Comparison of ENCODE assay signal across 9 cellular contexts in the genomic region with DNA sequence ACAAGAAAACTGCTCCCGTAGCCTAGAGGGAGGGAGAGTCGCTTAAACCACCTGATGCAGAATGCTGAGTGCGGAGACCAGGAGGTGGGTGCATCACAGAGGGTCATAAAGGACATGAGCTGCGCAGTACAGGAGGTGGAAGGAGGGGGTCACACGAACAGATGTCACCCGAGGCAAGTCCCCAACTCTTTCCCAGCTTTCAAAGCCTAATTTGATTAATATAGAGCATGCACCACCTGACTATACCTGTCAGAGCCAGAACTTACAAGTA. TPM values are rescaled to one million over a fixed set of nuclear protein-coding genes. Genes with fewer than 3 reads are reported as not detected.
DNase-seq lines count a peak whose midpoint lies in the region; ATAC-seq and TF ChIP-seq lines count a peak whose summit lies in the region.
"Had no signal": no experiment of that assay in that cellular context is flagged by ENCODE, and none has a peak within 500 bp of the region (broad histone marks: within the 10 kb centered on the region; RNA-seq: fewer than 3 reads in every experiment).

No MANE protein-coding gene starts in this region.

- no peak for TF ChIP-seq CTCF in neural crest cell (conservative IDR thresholded peaks at IDR 0.05)

- H3K9me3 Mint-ChIP-seq in central memory CD8-positive, alpha-beta T cell: no peaks in the 10 kb centered on the region
- no peaks in the 10 kb centered on the region for H3K9me3 Mint-ChIP-seq in neural crest cell

- peak overlapping the region; percentile 91 to 96 (median 93); a peak in 19 of 22 replicates for H3K9ac ChIP-seq in BLaER1 treated with 17β-estradiol and CSF1 and Interleukin-3, amounts not matched to agents 10 nM and 100 nM
- peak overlapping the region; percentile 84 for H3K9ac ChIP-seq in Karpas-422 (ENCODE audit: low read length)

- peak overlapping the region; percentile 80 to 94 (median 93); a peak in 19 of 22 replicates for H3K27ac ChIP-seq in BLaER1 treated with 17β-estradiol and CSF1 and Interleukin-3, amounts not matched to agents 10 nM and 100 nM
- no peak overlapping the region for H3K27ac ChIP-seq in Karpas-422 (ENCODE audit: low read length)
- H3K27ac ChIP-seq: SK-N-MC had no signal

- peaks cover 49% of the 10 kb centered on the region for H3K4me1 Mint-ChIP-seq in central memory CD8-positive, alpha-beta T cell
- H3K4me1 Mint-ChIP-seq in neural crest cell: peaks cover 29% of the 10 kb centered on the region

- 0 out of 22 replicates have a peak, but pooled peaks cover 0 to 3% (median 0%) of the 10 kb centered on the region in 11 experiments for H3K36me3 ChIP-seq in BLaER1 treated with 17β-estradiol and CSF1 and Interleukin-3, amounts not matched to agents 10 nM and 100 nM
- H3K36me3 ChIP-seq in Karpas-422 (ENCODE audit: insufficient read depth, low read length): no peaks in the 10 kb centered on the region

- ATAC-seq in central memory CD8-positive, alpha-beta T cell (replicated peaks; ENCODE audit: extremely low read depth, poor library complexity, severe bottlenecking): no peak
- ATAC-seq in HG03097 (IDR thresholded peaks at IDR 0.05; ENCODE audit: low FRiP score, unreplicated experiment): no peak

- H4K20me1 ChIP-seq in BLaER1 treated with 17β-estradiol and CSF1 and Interleukin-3, amounts not matched to agents 10 nM and 100 nM: peaks cover 21 to 32% (median 29%) of the 10 kb centered on the region in 11 experiments; a peak in 20 of 22 replicates
- H4K20me1 ChIP-seq in Karpas-422 (ENCODE audit: insufficient read depth, low read depth, low read length): peaks cover 24% of the 10 kb centered on the region

- DNase-seq in Karpas-422: no peak
- no peak for DNase-seq in central memory CD8-positive, alpha-beta T cell (ENCODE audit: low spot score in 2 of 2)
- no peak for DNase-seq in neural crest cell (ENCODE audit: low read depth, low spot score)
- no peak for DNase-seq in cerebellum (ENCODE audit: low spot score)
- DNase-seq in NCI-H2107 treated with DMSO at 0.1 percent for 48 hours (lab: John Stamatoyannopoulos, UW; ENCODE audit: unreplicated experiment): no peak
- no peak for DNase-seq in H4 (ENCODE audit: low spot score)

- H3K27me3 ChIP-seq in BLaER1 treated with 17β-estradiol and CSF1 and Interleukin-3, amounts not matched to agents 10 nM and 100 nM: no peaks in the 10 kb centered on the region
- H3K27me3 ChIP-seq in Karpas-422 (ENCODE audit: low read length): peaks cover 11% of the 10 kb centered on the region

- H2AFZ ChIP-seq in Karpas-422 (ENCODE audit: low read length): peak overlapping the region; percentile 100

- no peaks in the 10 kb centered on the region for H3K79me2 ChIP-seq in Karpas-422 (ENCODE audit: low read length)

- H3K4me1 ChIP-seq in BLaER1 treated with 17β-estradiol and CSF1 and Interleukin-3, amounts not matched to agents 10 nM and 100 nM: peaks cover 50 to 55% (median 53%) of the 10 kb centered on the region in 10 experiments
- H3K4me1 ChIP-seq in Karpas-422 (ENCODE audit: low read length): peaks cover 41% of the 10 kb centered on the region

- H3K4me3 Mint-ChIP-seq in central memory CD8-positive, alpha-beta T cell: peak overlapping the region; percentile 77
- H3K4me3 Mint-ChIP-seq in neural crest cell: peak overlapping the region; percentile 86

- H3K4me3 ChIP-seq in BLaER1 treated with 17β-estradiol and CSF1 and Interleukin-3, amounts not matched to agents 10 nM and 100 nM: peak overlapping the region; percentile 85 to 98 (median 91); a peak in 19 of 20 replicates
- H3K4me3 ChIP-seq in Karpas-422 (ENCODE audit: low read length): peak overlapping the region; percentile 90; the same call in 1 of the 2 replicates

- H3K27me3 Mint-ChIP-seq in central memory CD8-positive, alpha-beta T cell: no peaks in the 10 kb centered on the region
- peaks cover 33% of the 10 kb centered on the region for H3K27me3 Mint-ChIP-seq in neural crest cell (ENCODE audit: low read depth)

- H3K9me2 ChIP-seq in Karpas-422 (replicated peaks; ENCODE audit: insufficient read depth, low read length): no peaks in the 10 kb centered on the region

- H3K4me2 ChIP-seq in BLaER1 treated with 17β-estradiol and CSF1 and Interleukin-3, amounts not matched to agents 10 nM and 100 nM: peak overlapping the region; percentile 85 to 99 (median 93)
- H3K4me2 ChIP-seq in Karpas-422 (ENCODE audit: low read depth, low read length, poor library complexity, severe bottlenecking): peak overlapping the region; percentile 100

- no peaks in the 10 kb centered on the region for H3K9me3 ChIP-seq in BLaER1 treated with 17β-estradiol and CSF1 and Interleukin-3, amounts not matched to agents 10 nM and 100 nM (replicated peaks in 1 of 11)
- H3K9me3 ChIP-seq in Karpas-422 (ENCODE audit: low read length): no peaks in the 10 kb centered on the region

- peaks cover 27% of the 10 kb centered on the region for H3K36me3 Mint-ChIP-seq in central memory CD8-positive, alpha-beta T cell (ENCODE audit: insufficient read depth)
- H3K36me3 Mint-ChIP-seq in neural crest cell (ENCODE audit: low read depth): no peaks in the 10 kb centered on the region

- peak overlapping the region; percentile 74 for H3K27ac Mint-ChIP-seq in central memory CD8-positive, alpha-beta T cell (ENCODE audit: low read depth)
- no peak overlapping the region for H3K27ac Mint-ChIP-seq in neural crest cell (ENCODE audit: unreplicated experiment)

RNA-seq across cellular contexts. Expression of a gene that starts 0.9 kb away (rescaled TPM):
- 14.7 and 21.6 TPM in 2 replicates for total RNA-seq in Karpas-422 (2014; rRNA removed; shearing (Covaris generic); ENCODE audit: low replicate concordance)
- 50.7 and 51.6 TPM in 2 replicates for total RNA-seq in neural crest cell
- total RNA-seq in cerebellum: 83.1 TPM
- total RNA-seq in H4 (2014; rRNA removed; shearing (Covaris generic)): 148 and 152 TPM in 2 replicates
